ENCODE assay signal across 15 cellular contexts in the genomic region with DNA sequence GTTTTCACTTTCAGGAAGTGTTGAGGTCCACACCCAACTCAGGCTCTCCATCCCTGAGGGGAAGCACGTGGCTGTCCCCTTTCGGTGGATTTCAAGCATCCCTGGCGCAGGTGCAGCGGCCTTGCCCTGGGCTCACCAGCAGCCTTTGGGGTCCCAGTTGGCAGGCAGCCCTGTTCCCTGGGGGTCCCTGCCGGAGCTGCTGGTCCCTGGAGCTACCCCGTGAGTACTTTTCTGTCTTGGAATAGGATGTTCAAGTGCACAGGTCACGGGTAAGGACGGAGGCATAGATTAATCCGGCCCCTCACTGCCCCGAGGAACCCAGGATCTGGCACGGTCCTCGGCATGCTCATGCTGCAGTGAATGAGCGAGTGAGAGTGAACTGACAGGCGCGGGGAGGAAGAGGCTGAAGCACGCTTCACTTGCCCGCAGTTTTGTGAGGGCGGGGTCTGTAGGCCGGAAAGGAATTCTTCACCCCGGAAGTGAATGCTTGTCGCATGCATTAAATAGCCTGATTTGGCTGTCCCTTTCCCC.
DNase-seq lines count a peak whose midpoint lies in the region; ATAC-seq, FAIRE-seq and TF ChIP-seq lines count a peak whose summit lies in the region.
"Had no signal": no experiment of that assay in that cellular context is flagged by ENCODE, and none has a peak within 500 bp of the region (broad histone marks: within the 10 kb centered on the region; RNA-seq: fewer than 3 reads in every experiment).

No MANE protein-coding gene starts in this region.

- no peak for DNase-seq in A549 (ENCODE audit: low read depth in 1 of 2, low spot score in 1 of 2)
- DNase-seq in ovary, result peak; percentile 26 to 56 (median 32)
- DNase-seq in activated CD4-positive, alpha-beta T cell treated with anti-CD3 and anti-CD28 coated beads, Interleukin-2, amount 10 ng/mL, durations not matched to agents 24 days and 14 days, result no peak
- DNase-seq: activated CD4-positive, alpha-beta memory T cell treated with anti-CD3 and anti-CD28 coated beads, Interleukin-2, amount 10 ng/mL, durations not matched to agents 7 days and 5 days; DMS 273 treated with DMSO at 0.1 percent for 48 hours; natural killer cell; NCI-H1436 treated with DMSO at 0.1 percent for 48 hours; NCI-H510A; substantia nigra; T-helper 9 cell had no signal

- H2AFZ ChIP-seq in Loucy (ENCODE audit: low read length), result peak overlapping the region; percentile 51; the same call in 1 of the 2 replicates

- no peak for TF ChIP-seq CTCF in A549 (IDR thresholded peaks at IDR 0.05)
- no peak for TF ChIP-seq CTCF in Loucy (conservative IDR thresholded peaks at IDR 0.05; ENCODE audit: low read length)
- TF ChIP-seq CTCF in ovary (IDR thresholded peaks at IDR 0.05), result no peak

- TF ChIP-seq EP300 in A549 (IDR thresholded peaks at IDR 0.05), result no peak
- TF ChIP-seq EP300 in ovary (IDR thresholded peaks at IDR 0.05), result no peak

- TF ChIP-seq RAD21 in A549 (conservative IDR thresholded peaks at IDR 0.05 in 1 of 2, IDR thresholded peaks at IDR 0.05 in 1 of 2), result no peak

- POLR2A ChIA-PET in A549 (lab: Yijun Ruan, JAX), result no interaction called here

- no peaks in the 10 kb centered on the region for H3K36me3 Mint-ChIP-seq in activated CD4-positive, alpha-beta T cell treated with anti-CD3 and anti-CD28 coated beads, Interleukin-2, amount 10 ng/mL, durations not matched to agents 24 days and 14 days (ENCODE audit: low read depth)
- H3K36me3 Mint-ChIP-seq: natural killer cell had no signal

- H3K79me2 ChIP-seq in Loucy (ENCODE audit: insufficient read depth, low read length), result no peaks in the 10 kb centered on the region

- FAIRE-seq in A549 (lab: Jason Lieb, UNC), result no peak

- H3F3A ChIP-seq in Loucy (ENCODE audit: low read depth), result no peaks in the 10 kb centered on the region

- no peak overlapping the region for H3K27ac Mint-ChIP-seq in activated CD4-positive, alpha-beta T cell treated with anti-CD3 and anti-CD28 coated beads, Interleukin-2, amount 10 ng/mL, durations not matched to agents 24 days and 14 days
- H3K27ac Mint-ChIP-seq: activated CD4-positive, alpha-beta memory T cell treated with anti-CD3 and anti-CD28 coated beads, Interleukin-2, amount 10 ng/mL, durations not matched to agents 7 days and 5 days; natural killer cell had no signal

- intact Hi-C loops in ovary (cut with DNase I), result no loop called here
- intact Hi-C loops in activated CD4-positive, alpha-beta T cell treated with anti-CD3 and anti-CD28 coated beads, Interleukin-2, amount 10 ng/mL, durations not matched to agents 24 days and 14 days (cut with micrococcal nuclease), result no loop called here

- CTCF ChIA-PET in A549 (lab: Yijun Ruan, JAX), result no interaction called here

- no peaks in the 10 kb centered on the region for H3K9me2 ChIP-seq in Loucy (replicated peaks; ENCODE audit: low read depth, low read length)

- ATAC-seq in A549 (no peak), esophagus mucosa (peak; percentile 48), HG03432 (IDR thresholded peaks at IDR 0.05; ENCODE audit: unreplicated experiment) (no peak), GM19397 (IDR thresholded peaks at IDR 0.05; ENCODE audit: unreplicated experiment) (no peak), HG03521 (IDR thresholded peaks at IDR 0.05; ENCODE audit: unreplicated experiment) (no peak)
- ATAC-seq: natural killer cell had no signal

- H4K20me1 ChIP-seq in Loucy (ENCODE audit: insufficient read depth, low read length, poor library complexity, severe bottlenecking), result no peaks in the 10 kb centered on the region

- H3K27me3 ChIP-seq in Loucy (ENCODE audit: insufficient read depth, low read length, poor library complexity, severe bottlenecking) (no peaks in the 10 kb centered on the region), ovary (no peaks in the 10 kb centered on the region)

- 89% methylated on average over 15 of the region's 21 CpGs for WGBS in A549 (ENCODE audit: missing lambda C conversion rate)
- 77 to 82% (median 79%) methylated on average over 21 of the region's 21 CpGs for WGBS in ovary, 3 donors

- H3K4me1 Mint-ChIP-seq in activated CD4-positive, alpha-beta T cell treated with anti-CD3 and anti-CD28 coated beads, Interleukin-2, amount 10 ng/mL, durations not matched to agents 24 days and 14 days, result no peaks in the 10 kb centered on the region
- H3K4me1 Mint-ChIP-seq: activated CD4-positive, alpha-beta memory T cell treated with anti-CD3 and anti-CD28 coated beads, Interleukin-2, amount 10 ng/mL, durations not matched to agents 7 days and 5 days; natural killer cell had no signal

- H3K4me3 ChIP-seq in A549 (no peak overlapping the region), Loucy (ENCODE audit: low read length, poor library complexity, severe bottlenecking) (no peak overlapping the region), ovary (no peak overlapping the region)

- TF ChIP-seq POLR2A in A549 (IDR thresholded peaks at IDR 0.05; ENCODE audit: low read length) (no peak), ovary (IDR thresholded peaks at IDR 0.05) (no peak)

- H3K4me2 ChIP-seq in A549 (no peak overlapping the region), Loucy (ENCODE audit: low read depth, low read length, poor library complexity, severe bottlenecking) (peak overlapping the region; percentile 25)

- no peak overlapping the region for H3K4me3 Mint-ChIP-seq in activated CD4-positive, alpha-beta T cell treated with anti-CD3 and anti-CD28 coated beads, Interleukin-2, amount 10 ng/mL, durations not matched to agents 24 days and 14 days
- H3K4me3 Mint-ChIP-seq: activated CD4-positive, alpha-beta memory T cell treated with anti-CD3 and anti-CD28 coated beads, Interleukin-2, amount 10 ng/mL, durations not matched to agents 7 days and 5 days; natural killer cell had no signal

- peaks cover 31% of the 10 kb centered on the region for H3K4me1 ChIP-seq in A549
- H3K4me1 ChIP-seq in Loucy (ENCODE audit: insufficient read depth, low read length, poor library complexity, severe bottlenecking), result peaks cover 47% of the 10 kb centered on the region
- peaks cover 8% of the 10 kb centered on the region for H3K4me1 ChIP-seq in ovary (ENCODE audit: insufficient read depth)

- H3K9me3 Mint-ChIP-seq in activated CD4-positive, alpha-beta T cell treated with anti-CD3 and anti-CD28 coated beads, Interleukin-2, amount 10 ng/mL, durations not matched to agents 24 days and 14 days, result peaks cover 6% of the 10 kb centered on the region

- H3K27ac ChIP-seq in A549, result peak overlapping the region; percentile 62 to 89; a peak in 4 of 6 replicates
- no peak overlapping the region for H3K27ac ChIP-seq in ovary

- H3K36me3 ChIP-seq in Loucy (ENCODE audit: insufficient read depth, low read length), result no peaks in the 10 kb centered on the region
- no peaks in the 10 kb centered on the region for H3K36me3 ChIP-seq in ovary

- H3K27me3 Mint-ChIP-seq in activated CD4-positive, alpha-beta T cell treated with anti-CD3 and anti-CD28 coated beads, Interleukin-2, amount 10 ng/mL, durations not matched to agents 24 days and 14 days, result no peaks in the 10 kb centered on the region
- H3K27me3 Mint-ChIP-seq: activated CD4-positive, alpha-beta memory T cell treated with anti-CD3 and anti-CD28 coated beads, Interleukin-2, amount 10 ng/mL, durations not matched to agents 7 days and 5 days had no signal

- H3K9me3 ChIP-seq in A549, result no peaks in the 10 kb centered on the region
- H3K9me3 ChIP-seq in Loucy (ENCODE audit: insufficient read depth, low read depth, low read length), result no peaks in the 10 kb centered on the region
- no peaks in the 10 kb centered on the region for H3K9me3 ChIP-seq in ovary

- H3K9ac ChIP-seq in Loucy (ENCODE audit: low read depth, low read length, poor library complexity, severe bottlenecking), result peak overlapping the region; percentile 4

TF ChIP-seq in A549, 52 proteins besides CTCF, POLR2A, EP300 and RAD21 (continues in another document):
- TF ChIP-seq CBX8 (IDR thresholded peaks at IDR 0.05) (no peak), KDM5A (IDR thresholded peaks at IDR 0.05) (no peak), CHD2 (IDR thresholded peaks at IDR 0.05; ENCODE audit: low read length, partially characterized antibody) (no peak), ZSCAN20 (CRISPR knock-in tag; IDR thresholded peaks at IDR 0.05) (no peak), HDAC2 (IDR thresholded peaks at IDR 0.05) (no peak), ESRRA (IDR thresholded peaks at IDR 0.05; ENCODE audit: borderline replicate concordance, low read length) (no peak), POLR2AphosphoS2 (conservative IDR thresholded peaks at IDR 0.05; ENCODE audit: low read length) (no peak), SREBF2 (IDR thresholded peaks at IDR 0.05) (no peak), HOXB13 (CRISPR knock-in tag; IDR thresholded peaks at IDR 0.05; ENCODE audit: low read depth) (no peak), FOSB (CRISPR knock-in tag; IDR thresholded peaks at IDR 0.05) (no peak), MAFK (IDR thresholded peaks at IDR 0.05; ENCODE audit: partially characterized antibody) (no peak), EHMT2 (IDR thresholded peaks at IDR 0.05; ENCODE audit: low read depth) (no peak), TFCP2L1 (CRISPR knock-in tag; IDR thresholded peaks at IDR 0.05) (no peak)
- TF ChIP-seq, protein P1, sequence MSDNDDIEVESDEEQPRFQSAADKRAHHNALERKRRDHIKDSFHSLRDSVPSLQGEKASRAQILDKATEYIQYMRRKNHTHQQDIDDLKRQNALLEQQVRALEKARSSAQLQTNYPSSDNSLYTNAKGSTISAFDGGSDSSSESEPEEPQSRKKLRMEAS (IDR thresholded peaks at IDR 0.05), result no peak
- TF ChIP-seq, protein P2, sequence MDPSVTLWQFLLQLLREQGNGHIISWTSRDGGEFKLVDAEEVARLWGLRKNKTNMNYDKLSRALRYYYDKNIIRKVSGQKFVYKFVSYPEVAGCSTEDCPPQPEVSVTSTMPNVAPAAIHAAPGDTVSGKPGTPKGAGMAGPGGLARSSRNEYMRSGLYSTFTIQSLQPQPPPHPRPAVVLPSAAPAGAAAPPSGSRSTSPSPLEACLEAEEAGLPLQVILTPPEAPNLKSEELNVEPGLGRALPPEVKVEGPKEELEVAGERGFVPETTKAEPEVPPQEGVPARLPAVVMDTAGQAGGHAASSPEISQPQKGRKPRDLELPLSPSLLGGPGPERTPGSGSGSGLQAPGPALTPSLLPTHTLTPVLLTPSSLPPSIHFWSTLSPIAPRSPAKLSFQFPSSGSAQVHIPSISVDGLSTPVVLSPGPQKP (IDR thresholded peaks at IDR 0.05; ENCODE audit: low read depth, low read length), result no peak
- TF ChIP-seq, protein P3, sequence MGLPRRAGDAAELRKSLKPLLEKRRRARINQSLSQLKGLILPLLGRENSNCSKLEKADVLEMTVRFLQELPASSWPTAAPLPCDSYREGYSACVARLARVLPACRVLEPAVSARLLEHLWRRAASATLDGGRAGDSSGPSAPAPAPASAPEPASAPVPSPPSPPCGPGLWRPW (IDR thresholded peaks at IDR 0.05), result no peak

Comparison
In these comparisons a context has a peak if more than half of its experiments do, and no peak if none do; other contexts are left out.
1. DNase-seq: peak in ovary (5 of 5); none in A549 (0 of 2) and activated CD4-positive, alpha-beta T cell treated with anti-CD3 and anti-CD28 coated beads, Interleukin-2, amount 10 ng/mL, durations not matched to agents 24 days and 14 days (single experiment).
2. H3K27ac ChIP-seq: peak in A549 (2 of 2); none in ovary (0 of 2).